34 cellular contexts compared by ENCODE assay signal in genomic region chr5:35095366-35095765, GRCh38. TPM values are rescaled to one million over a fixed set of nuclear protein-coding genes. Genes with fewer than 3 reads are reported as not detected.
"Had no signal": no experiment of that assay in that cellular context is flagged by ENCODE, and none has a peak within 500 bp of the region (broad histone marks: within the 10 kb centered on the region; RNA-seq: fewer than 3 reads in every experiment).

No MANE protein-coding gene starts in this region.

- H3K27me3 ChIP-seq: cardiac muscle cell, MG63 had no signal

- H3K36me3 ChIP-seq: cardiac muscle cell, MG63, WERI-Rb-1 had no signal

- DNase-seq: activated CD4-positive, alpha-beta memory T cell treated with anti-CD3 and anti-CD28 coated beads, Interleukin-2, amount 10 ng/mL, durations not matched to agents 7 days and 5 days; activated CD4-positive, alpha-beta T cell treated with anti-CD3 and anti-CD28 coated beads for 1 hour; activated CD4-positive, alpha-beta T cell treated with anti-CD3 and anti-CD28 coated beads for 48 hours; activated CD4-positive, CD25-positive, alpha-beta regulatory T cell; activated effector memory CD4-positive, alpha-beta T cell treated with anti-CD3 and anti-CD28 coated beads, Interleukin-2, amount 50 U/mL, for 16 hours; activated naive CD4-positive, alpha-beta T cell; activated naive CD4-positive, alpha-beta T cell treated with anti-CD3 and anti-CD28 coated beads, Interleukin-2, amount 50 U/mL, for 16 hours; activated naive CD8-positive, alpha-beta T cell treated with anti-CD3 and anti-CD28 coated beads for 36 hours; activated T-cell treated with anti-CD3 and anti-CD28 coated beads, Interleukin-2, amount 50 U/mL, for 1 hour; activated T-cell treated with anti-CD3 and anti-CD28 coated beads, Interleukin-2, amount 50 U/mL, for 72 hours; amniotic stem cell; aorta; Kasumi-1; KG1; MG63; NCI-H1092 treated with DMSO at 0.1 percent for 48 hours; NCI-H1417; NCI-H146; NCI-H1930; NCI-H2081 treated with DMSO at 0.1 percent for 48 hours; NCI-H345; NCI-H510A; NCI-H526; NCI-H748 treated with DMSO at 0.1 percent for 48 hours; OCI-M1; Right ventricle myocardium superior; T1000; WERI-Rb-1 had no signal

- H3K4me3 ChIP-seq: cardiac muscle cell, MG63 had no signal

- H3K9me3 ChIP-seq: MG63 had no signal

- H3K27ac ChIP-seq: cardiac muscle cell, WERI-Rb-1 had no signal

- ATAC-seq: activated T-cell treated with anti-CD3 and anti-CD28 coated beads, Interleukin-2, amount 50 U/mL, for 72 hours; activated T-helper 17 cell treated with anti-CD3 and anti-CD28 coated beads, Interleukin-2, amount 50 U/mL, for 72 hours had no signal

RNA-seq across cellular contexts. Expression of gene AGXT2, which starts 47.6 kb away (rescaled TPM):
- total RNA-seq: activated CD4-positive, alpha-beta memory T cell treated with anti-CD3 and anti-CD28 coated beads, Interleukin-2, amount 10 ng/mL, durations not matched to agents 7 days and 5 days; activated CD8-positive, alpha-beta memory T cell treated with anti-CD3 and anti-CD28 coated beads for 36 hours; activated naive CD8-positive, alpha-beta T cell treated with anti-CD3 and anti-CD28 coated beads for 36 hours; activated T-cell treated with anti-CD3 and anti-CD28 coated beads, Interleukin-2, amount 50 U/mL, for 72 hours; activated T-helper 17 cell treated with anti-CD3 and anti-CD28 coated beads, Interleukin-2, amount 50 U/mL, for 72 hours; aorta; cardiac muscle cell; chondrocyte; Right ventricle myocardium superior; T-helper 1 cell treated with Interleukin-12 subunit alpha and Interleukin-12 subunit beta and Interleukin-4 antibody, amounts not matched to agents 30 ng/mL and 1 ng/mL, for 36 hours; T-helper 2 cell treated with Interferon-gamma antibody and Interleukin-4, amounts not matched to agents 100 ng/mL and 5 ng/mL, for 36 hours had no signal
- polyA plus RNA-seq: aorta, cardiac muscle cell had no signal
